ENCODE assay signal across 14 cellular contexts in the genomic region with DNA sequence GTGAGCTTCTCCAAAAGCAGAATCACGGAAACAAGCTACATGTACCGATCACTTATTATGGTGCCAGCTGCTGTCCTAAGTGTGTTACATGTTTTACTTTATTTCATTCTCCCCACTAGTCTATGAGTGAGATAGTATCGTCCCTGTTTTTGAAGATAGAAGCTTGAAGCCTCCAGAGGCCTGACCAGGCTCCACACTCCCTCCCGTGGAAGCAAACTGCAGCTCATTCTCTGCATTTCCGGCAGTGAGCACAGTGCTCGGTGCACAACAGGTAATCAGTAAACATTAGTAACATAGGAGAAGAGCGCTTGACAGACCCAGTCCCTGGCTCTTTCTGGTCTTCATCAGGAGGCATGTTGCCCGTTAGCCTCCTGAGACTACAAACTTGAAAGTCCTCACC.
DNase-seq lines count a peak whose midpoint lies in the region; ATAC-seq and TF ChIP-seq lines count a peak whose summit lies in the region.
"Had no signal": no experiment of that assay in that cellular context is flagged by ENCODE, and none has a peak within 500 bp of the region (broad histone marks: within the 10 kb centered on the region; RNA-seq: fewer than 3 reads in every experiment).

No MANE protein-coding gene starts in this region.

- TF ChIP-seq CTCF in epithelial cell of esophagus (IDR thresholded peaks at IDR 0.05; ENCODE audit: insufficient read depth, low read depth, low read length, missing control alignments) (peak; percentile 62), nephron progenitor cell (IDR thresholded peaks at IDR 0.05) (no peak)

- H3K9me3 ChIP-seq in trophoblast cell (ENCODE audit: insufficient read depth, low read depth, low read length) = no peaks in the 10 kb centered on the region

- H3K18ac ChIP-seq in trophoblast cell (ENCODE audit: low read length) = no peak overlapping the region

- peak; percentile 68 for DNase-seq in HT-29 (ENCODE audit: low spot score)
- DNase-seq in OCI-M1 (lab: John Stamatoyannopoulos, UW) = peak; percentile 39
- peak; percentile 42 for DNase-seq in epithelial cell of esophagus (ENCODE audit: low read depth)
- DNase-seq in trophoblast cell = peak; percentile 46 to 60
- DNase-seq in NOMO-1 (lab: John Stamatoyannopoulos, UW; ENCODE audit: unreplicated experiment in 2 of 2) = no peak
- DNase-seq in nephron progenitor cell = no peak
- DNase-seq: activated CD8-positive, alpha-beta memory T cell treated with anti-CD3 and anti-CD28 coated beads, Interleukin-2, amount 10 ng/mL, durations not matched to agents 7 days and 5 days; CD4-positive, CD25-positive, alpha-beta regulatory T cell; cortex of kidney; naive thymus-derived CD8-positive, alpha-beta T cell; NCI-H187 treated with DMSO at 0.1 percent for 48 hours had no signal

- H3K27me3 ChIP-seq in trophoblast cell (ENCODE audit: insufficient read depth, low read length) = no peaks in the 10 kb centered on the region

- H3K27me3 Mint-ChIP-seq in nephron progenitor cell (ENCODE audit: low read depth, poor library complexity) = peaks cover 17% of the 10 kb centered on the region

- no peaks in the 10 kb centered on the region for H3K36me3 ChIP-seq in trophoblast cell (ENCODE audit: control insufficient read depth in 1 of 2, insufficient read depth in 2 of 2, low read length in 2 of 2)

- H3K23ac ChIP-seq in trophoblast cell (ENCODE audit: low read length) = no peak overlapping the region

- H3K4me1 Mint-ChIP-seq in nephron progenitor cell = peaks cover 38% of the 10 kb centered on the region
- H3K4me1 Mint-ChIP-seq: activated CD8-positive, alpha-beta memory T cell treated with anti-CD3 and anti-CD28 coated beads, Interleukin-2, amount 10 ng/mL, durations not matched to agents 7 days and 5 days; activated naive CD4-positive, alpha-beta T cell treated with anti-CD3 and anti-CD28 coated beads, Interleukin-2, amount 50 U/mL, for 24 hours; CD4-positive, CD25-positive, alpha-beta regulatory T cell; naive thymus-derived CD8-positive, alpha-beta T cell had no signal

- no peak overlapping the region for H3K4ac ChIP-seq in trophoblast cell (ENCODE audit: low read depth, low read length)

- H3K79me2 ChIP-seq in trophoblast cell (ENCODE audit: control insufficient read depth, insufficient read depth, low read length, poor library complexity) = no peaks in the 10 kb centered on the region

- no peaks in the 10 kb centered on the region for H3K36me3 Mint-ChIP-seq in nephron progenitor cell (ENCODE audit: low read depth)
- H3K36me3 Mint-ChIP-seq: activated CD8-positive, alpha-beta memory T cell treated with anti-CD3 and anti-CD28 coated beads, Interleukin-2, amount 10 ng/mL, durations not matched to agents 7 days and 5 days; activated naive CD4-positive, alpha-beta T cell treated with anti-CD3 and anti-CD28 coated beads, Interleukin-2, amount 50 U/mL, for 24 hours; CD4-positive, CD25-positive, alpha-beta regulatory T cell; naive thymus-derived CD8-positive, alpha-beta T cell had no signal

- H2BK5ac ChIP-seq in trophoblast cell (ENCODE audit: low read depth, low read length, poor library complexity) = no peak overlapping the region

- H2BK120ac ChIP-seq in trophoblast cell (ENCODE audit: insufficient read depth, low read length, poor library complexity) = no peak overlapping the region

- no peak overlapping the region for H2AK5ac ChIP-seq in trophoblast cell (ENCODE audit: low read length)

- H2AFZ ChIP-seq in trophoblast cell (ENCODE audit: insufficient read depth, low read length, poor library complexity) = no peak overlapping the region

- H3K9ac ChIP-seq in trophoblast cell (ENCODE audit: low read length) = no peak overlapping the region

- H4K8ac ChIP-seq in trophoblast cell (ENCODE audit: low read depth, low read length) = no peak overlapping the region

- ATAC-seq in HG02981 (IDR thresholded peaks at IDR 0.05; ENCODE audit: unreplicated experiment) = no peak
- no peak for ATAC-seq in GM21717 (IDR thresholded peaks at IDR 0.05; ENCODE audit: unreplicated experiment)
- ATAC-seq: activated CD8-positive, alpha-beta memory T cell treated with anti-CD3 and anti-CD28 coated beads, Interleukin-2, amount 10 ng/mL, durations not matched to agents 7 days and 5 days; naive thymus-derived CD8-positive, alpha-beta T cell had no signal

- no peaks in the 10 kb centered on the region for H3K79me1 ChIP-seq in trophoblast cell (ENCODE audit: low read length)

- H3K4me3 Mint-ChIP-seq in nephron progenitor cell = no peak overlapping the region
- H3K4me3 Mint-ChIP-seq: activated CD8-positive, alpha-beta memory T cell treated with anti-CD3 and anti-CD28 coated beads, Interleukin-2, amount 10 ng/mL, durations not matched to agents 7 days and 5 days; activated naive CD4-positive, alpha-beta T cell treated with anti-CD3 and anti-CD28 coated beads, Interleukin-2, amount 50 U/mL, for 24 hours; CD4-positive, CD25-positive, alpha-beta regulatory T cell; naive thymus-derived CD8-positive, alpha-beta T cell had no signal

- no peak overlapping the region for H3K27ac Mint-ChIP-seq in nephron progenitor cell
- H3K27ac Mint-ChIP-seq: activated CD8-positive, alpha-beta memory T cell treated with anti-CD3 and anti-CD28 coated beads, Interleukin-2, amount 10 ng/mL, durations not matched to agents 7 days and 5 days; activated naive CD4-positive, alpha-beta T cell treated with anti-CD3 and anti-CD28 coated beads, Interleukin-2, amount 50 U/mL, for 24 hours; CD4-positive, CD25-positive, alpha-beta regulatory T cell; naive thymus-derived CD8-positive, alpha-beta T cell had no signal

- no peak overlapping the region for H3K4me3 ChIP-seq in epithelial cell of esophagus (ENCODE audit: low read length)
- no peak overlapping the region for H3K4me3 ChIP-seq in trophoblast cell (ENCODE audit: low read depth, low read length)

- no peak overlapping the region for H3K27ac ChIP-seq in trophoblast cell (ENCODE audit: low read depth, low read length)

- WGBS in trophoblast cell (ENCODE audit: extremely low coverage, insufficient coverage, insufficient read length) = no CpG with 5 or more reads among the region's 8 CpGs

- H2BK12ac ChIP-seq in trophoblast cell (ENCODE audit: low read length) = no peak overlapping the region

- H4K12ac ChIP-seq in trophoblast cell (ENCODE audit: low read depth, low read length) = no peak overlapping the region

- H4K91ac ChIP-seq in trophoblast cell (ENCODE audit: low read depth, low read length) = no peak overlapping the region

- H3K14ac ChIP-seq in trophoblast cell (ENCODE audit: low read length) = no peak overlapping the region

- peaks cover 5 to 11% of the 10 kb centered on the region in 2 experiments for H3K4me1 ChIP-seq in trophoblast cell (ENCODE audit: control insufficient read depth in 1 of 2, insufficient read depth in 2 of 2, low read length in 2 of 2)

- no peaks in the 10 kb centered on the region for H3K9me3 Mint-ChIP-seq in nephron progenitor cell
- H3K9me3 Mint-ChIP-seq: activated naive CD4-positive, alpha-beta T cell treated with anti-CD3 and anti-CD28 coated beads, Interleukin-2, amount 50 U/mL, for 24 hours; naive thymus-derived CD8-positive, alpha-beta T cell had no signal

- no peak overlapping the region for H3K4me2 ChIP-seq in trophoblast cell (ENCODE audit: low read length)

Comparison
In these comparisons a context has a peak if more than half of its experiments do, and no peak if none do; other contexts are left out.
1. DNase-seq: peak in HT-29 (single experiment), OCI-M1 (single experiment), epithelial cell of esophagus (single experiment) and trophoblast cell (2 of 2); none in NOMO-1 (0 of 2) and nephron progenitor cell (single experiment).